Comparison of ENCODE assay signal across 28 cellular contexts in genomic region chr19:57161985-57162544, GRCh38. TPM values are rescaled to one million over a fixed set of nuclear protein-coding genes. Genes with fewer than 3 reads are reported as not detected.
"Had no signal": no experiment of that assay in that cellular context is flagged by ENCODE, and none has a peak within 500 bp of the region (broad histone marks: within the 10 kb centered on the region; RNA-seq: fewer than 3 reads in every experiment).

No MANE protein-coding gene starts in this region.

- H3K27me3 ChIP-seq: MG63, SJCRH30 had no signal

- H3K4me3 ChIP-seq: MG63, SJCRH30 had no signal

- H3K36me3 ChIP-seq: MG63, SJCRH30 had no signal

- H3K4me1 ChIP-seq: SJCRH30 had no signal

- ATAC-seq: Panc1, PC-3, Right ventricle myocardium inferior, SK-N-SH treated with all-trans-retinoic acid at 6 μM for 48 hours had no signal

- DNase-seq: IMR-90; Karpas-422; KG1; MG63; NCI-H1092; NCI-H1105 treated with DMSO at 0.1 percent for 48 hours; NCI-H1417 treated with DMSO at 0.1 percent for 48 hours; NCI-H146; NCI-H1694 treated with DMSO at 0.1 percent for 48 hours; NCI-H1930; NCI-H2081; NCI-H2171; NCI-H226; NCI-H446; NCI-H510A; NCI-H524 treated with DMSO at 0.1 percent for 48 hours; NCI-H69; NCI-H774; NK-92 treated with Interleukin-12 subunit alpha and Interleukin-12 subunit beta, amount 100 ng/mL, for 24 hours; PC-3; SHP77 treated with DMSO at 0.1 percent for 48 hours; SJCRH30 had no signal

- H3K27ac ChIP-seq: SJCRH30 had no signal

RNA-seq across cellular contexts. Expression of gene DUXA, which starts 5.2 kb away (rescaled TPM):
- total RNA-seq: HT-29, IMR-90, OCI-LY7, PC-3, Right ventricle myocardium inferior, RPMI7951, SJCRH30 had no signal

RNA-seq across cellular contexts. Expression of gene ZIM3, which starts 17.1 kb away (rescaled TPM):
- total RNA-seq: HT-29, IMR-90, OCI-LY7, PC-3, Right ventricle myocardium inferior, RPMI7951, SJCRH30 had no signal

RNA-seq across cellular contexts. Expression of gene USP29, which starts 42.3 kb away (rescaled TPM):
- total RNA-seq: HT-29, IMR-90, OCI-LY7, PC-3, Right ventricle myocardium inferior, RPMI7951, SJCRH30 had no signal
